ENCODE assay signal across 8 cellular contexts in genomic region chr11:76444065-76444383, GRCh38. TPM values are rescaled to one million over a fixed set of nuclear protein-coding genes. Genes with fewer than 3 reads are reported as not detected.
DNase-seq lines count a peak whose midpoint lies in the region; TF ChIP-seq lines count a peak whose summit lies in the region.

No MANE protein-coding gene starts in this region.

- H3K4me1 Mint-ChIP-seq in activated T-cell treated with anti-CD3 and anti-CD28 coated beads, Interleukin-2, amount 50 U/mL, for 24 hours (ENCODE audit: low read depth), result peaks cover 38% of the 10 kb centered on the region

- H3K36me3 Mint-ChIP-seq in activated T-cell treated with anti-CD3 and anti-CD28 coated beads, Interleukin-2, amount 50 U/mL, for 24 hours (ENCODE audit: low read depth), result peaks cover 63% of the 10 kb centered on the region

- peak overlapping the region; percentile 83 to 99 (median 99) for H3K4me3 ChIP-seq in liver (ENCODE audit: low read depth in 1 of 3, low read length in 3 of 3)
- peak overlapping the region; percentile 45 to 98 (median 96) for H3K4me3 ChIP-seq in thyroid gland (replicated peaks in 1 of 3)

- H3K27ac Mint-ChIP-seq in activated T-cell treated with anti-CD3 and anti-CD28 coated beads, Interleukin-2, amount 50 U/mL, for 24 hours, result peak overlapping the region; percentile 99

- TF ChIP-seq CTCF in liver (IDR thresholded peaks at IDR 0.05; ENCODE audit: low read depth, low read length, missing input control) (no peak), thyroid gland (IDR thresholded peaks at IDR 0.05) (no peak)

- H3K9me3 ChIP-seq in liver (ENCODE audit: control insufficient read depth in 4 of 4, low read length in 3 of 4), result no peaks in the 10 kb centered on the region
- H3K9me3 ChIP-seq in thyroid gland, result no peaks in the 10 kb centered on the region

- DNase-seq in activated T-cell treated with anti-CD3 and anti-CD28 coated beads, Interleukin-2, amount 50 U/mL, for 24 hours, result no peak
- no peak for DNase-seq in activated T-cell treated with anti-CD3 and anti-CD28 coated beads, Interleukin-2, amount 50 U/mL, for 48 hours
- no peak for DNase-seq in thyroid gland
- no peak for DNase-seq in DMS53 (lab: John Stamatoyannopoulos, UW)
- DNase-seq in NCI-H187 (lab: John Stamatoyannopoulos, UW), result no peak
- no peak for DNase-seq in NCI-H2196 treated with DMSO at 0.1 percent for 48 hours (lab: John Stamatoyannopoulos, UW; ENCODE audit: unreplicated experiment)

- H3K36me3 ChIP-seq in liver (ENCODE audit: control insufficient read depth in 4 of 4, insufficient read depth in 3 of 4, low read depth in 1 of 4, low read length in 3 of 4) (peaks cover 0 to 4% (median under 1%) of the 10 kb centered on the region in 4 donors), thyroid gland (peaks cover 0 to 7% of the 10 kb centered on the region in 2 donors)

- H3K4me1 ChIP-seq in liver (ENCODE audit: control insufficient read depth in 4 of 4, insufficient read depth in 4 of 4, low read length in 3 of 4) (peaks cover 2 to 14% (median 8%) of the 10 kb centered on the region in 4 donors), thyroid gland (peaks cover 11 to 14% of the 10 kb centered on the region in 2 donors)

- no peaks in the 10 kb centered on the region for H3K27me3 ChIP-seq in liver (ENCODE audit: control insufficient read depth in 4 of 4, insufficient read depth in 4 of 4, low read length in 3 of 4)
- H3K27me3 ChIP-seq in thyroid gland, result no peaks in the 10 kb centered on the region

- TF ChIP-seq POLR2A in thyroid gland (IDR thresholded peaks at IDR 0.05), result no peak

- H3K4me3 Mint-ChIP-seq in activated T-cell treated with anti-CD3 and anti-CD28 coated beads, Interleukin-2, amount 50 U/mL, for 24 hours, result peak overlapping the region; percentile 98

- H3K9ac ChIP-seq in liver (ENCODE audit: low read depth in 1 of 2, low read length in 2 of 2), result peak overlapping the region; percentile 83 to 92

- intact Hi-C loops in thyroid gland (cut with DNase I), result loop anchor here (2.0 kb wide), 1 partner anchor 63 kb away; the partner anchor contains the start of genes GVQW3 and THAP12

- H3K27me3 Mint-ChIP-seq in activated T-cell treated with anti-CD3 and anti-CD28 coated beads, Interleukin-2, amount 50 U/mL, for 24 hours, result no peaks in the 10 kb centered on the region

- under 1% methylated on average over 10 of the region's 10 CpGs for WGBS in liver
- WGBS in thyroid gland, 2 donors, result 0% methylated on average over 10 of the region's 10 CpGs

- peak overlapping the region; percentile 88 for H3K27ac ChIP-seq in angular gyrus (ENCODE audit: low read depth, low read length)
- peak overlapping the region; percentile 60 to 83 for H3K27ac ChIP-seq in liver (ENCODE audit: low read depth in 1 of 2, low read length in 2 of 2)
- H3K27ac ChIP-seq in thyroid gland, result peak overlapping the region; percentile 46 to 89 (median 86)

- H3K9me3 Mint-ChIP-seq in activated T-cell treated with anti-CD3 and anti-CD28 coated beads, Interleukin-2, amount 50 U/mL, for 24 hours, result no peaks in the 10 kb centered on the region

- TF ChIP-seq RAD21 in liver (IDR thresholded peaks at IDR 0.05), result no peak

TF ChIP-seq in liver, 16 proteins besides CTCF, POLR2A, EP300 and RAD21:
- TF ChIP-seq FOXA1 (IDR thresholded peaks at IDR 0.05), result no peak
- TF ChIP-seq FOXA2 (IDR thresholded peaks at IDR 0.05), result no peak
- TF ChIP-seq, protein P1, sequence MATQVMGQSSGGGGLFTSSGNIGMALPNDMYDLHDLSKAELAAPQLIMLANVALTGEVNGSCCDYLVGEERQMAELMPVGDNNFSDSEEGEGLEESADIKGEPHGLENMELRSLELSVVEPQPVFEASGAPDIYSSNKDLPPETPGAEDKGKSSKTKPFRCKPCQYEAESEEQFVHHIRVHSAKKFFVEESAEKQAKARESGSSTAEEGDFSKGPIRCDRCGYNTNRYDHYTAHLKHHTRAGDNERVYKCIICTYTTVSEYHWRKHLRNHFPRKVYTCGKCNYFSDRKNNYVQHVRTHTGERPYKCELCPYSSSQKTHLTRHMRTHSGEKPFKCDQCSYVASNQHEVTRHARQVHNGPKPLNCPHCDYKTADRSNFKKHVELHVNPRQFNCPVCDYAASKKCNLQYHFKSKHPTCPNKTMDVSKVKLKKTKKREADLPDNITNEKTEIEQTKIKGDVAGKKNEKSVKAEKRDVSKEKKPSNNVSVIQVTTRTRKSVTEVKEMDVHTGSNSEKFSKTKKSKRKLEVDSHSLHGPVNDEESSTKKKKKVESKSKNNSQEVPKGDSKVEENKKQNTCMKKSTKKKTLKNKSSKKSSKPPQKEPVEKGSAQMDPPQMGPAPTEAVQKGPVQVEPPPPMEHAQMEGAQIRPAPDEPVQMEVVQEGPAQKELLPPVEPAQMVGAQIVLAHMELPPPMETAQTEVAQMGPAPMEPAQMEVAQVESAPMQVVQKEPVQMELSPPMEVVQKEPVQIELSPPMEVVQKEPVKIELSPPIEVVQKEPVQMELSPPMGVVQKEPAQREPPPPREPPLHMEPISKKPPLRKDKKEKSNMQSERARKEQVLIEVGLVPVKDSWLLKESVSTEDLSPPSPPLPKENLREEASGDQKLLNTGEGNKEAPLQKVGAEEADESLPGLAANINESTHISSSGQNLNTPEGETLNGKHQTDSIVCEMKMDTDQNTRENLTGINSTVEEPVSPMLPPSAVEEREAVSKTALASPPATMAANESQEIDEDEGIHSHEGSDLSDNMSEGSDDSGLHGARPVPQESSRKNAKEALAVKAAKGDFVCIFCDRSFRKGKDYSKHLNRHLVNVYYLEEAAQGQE (IDR thresholded peaks at IDR 0.05), result no peak
- TF ChIP-seq JUND (IDR thresholded peaks at IDR 0.05), result no peak
- TF ChIP-seq, protein P2, sequence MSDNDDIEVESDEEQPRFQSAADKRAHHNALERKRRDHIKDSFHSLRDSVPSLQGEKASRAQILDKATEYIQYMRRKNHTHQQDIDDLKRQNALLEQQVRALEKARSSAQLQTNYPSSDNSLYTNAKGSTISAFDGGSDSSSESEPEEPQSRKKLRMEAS (IDR thresholded peaks at IDR 0.05), result no peak
- TF ChIP-seq NR2F2 (IDR thresholded peaks at IDR 0.05), result no peak
- no peak for TF ChIP-seq HNF4A (conservative IDR thresholded peaks at IDR 0.05)
- TF ChIP-seq ATF3 (IDR thresholded peaks at IDR 0.05), result no peak
- no peak for TF ChIP-seq TAF1 (conservative IDR thresholded peaks at IDR 0.05)
- TF ChIP-seq, protein P3, sequence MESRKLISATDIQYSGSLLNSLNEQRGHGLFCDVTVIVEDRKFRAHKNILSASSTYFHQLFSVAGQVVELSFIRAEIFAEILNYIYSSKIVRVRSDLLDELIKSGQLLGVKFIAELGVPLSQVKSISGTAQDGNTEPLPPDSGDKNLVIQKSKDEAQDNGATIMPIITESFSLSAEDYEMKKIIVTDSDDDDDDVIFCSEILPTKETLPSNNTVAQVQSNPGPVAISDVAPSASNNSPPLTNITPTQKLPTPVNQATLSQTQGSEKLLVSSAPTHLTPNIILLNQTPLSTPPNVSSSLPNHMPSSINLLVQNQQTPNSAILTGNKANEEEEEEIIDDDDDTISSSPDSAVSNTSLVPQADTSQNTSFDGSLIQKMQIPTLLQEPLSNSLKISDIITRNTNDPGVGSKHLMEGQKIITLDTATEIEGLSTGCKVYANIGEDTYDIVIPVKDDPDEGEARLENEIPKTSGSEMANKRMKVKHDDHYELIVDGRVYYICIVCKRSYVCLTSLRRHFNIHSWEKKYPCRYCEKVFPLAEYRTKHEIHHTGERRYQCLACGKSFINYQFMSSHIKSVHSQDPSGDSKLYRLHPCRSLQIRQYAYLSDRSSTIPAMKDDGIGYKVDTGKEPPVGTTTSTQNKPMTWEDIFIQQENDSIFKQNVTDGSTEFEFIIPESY (IDR thresholded peaks at IDR 0.05), result no peak
- no peak for TF ChIP-seq HNF4G (IDR thresholded peaks at IDR 0.05)
- no peak for TF ChIP-seq EGR1 (IDR thresholded peaks at IDR 0.05; ENCODE audit: low read depth in 2 of 2)
- no peak for TF ChIP-seq RXRA (IDR thresholded peaks at IDR 0.05)

RNA-seq across cellular contexts. Expression of gene EMSY, which starts 0.8 kb away (rescaled TPM):
- total RNA-seq in liver (10 to 100 TPM; 11.9 to 14.8 TPM), thyroid gland (10 to 100 TPM; 32.7 to 58.0 (median 46.4) TPM)
- polyA plus RNA-seq in liver, result 1 to 10 TPM; 4.2 to 5.9 TPM
